Comparison of ENCODE assay signal across 30 cellular contexts in the genomic region with DNA sequence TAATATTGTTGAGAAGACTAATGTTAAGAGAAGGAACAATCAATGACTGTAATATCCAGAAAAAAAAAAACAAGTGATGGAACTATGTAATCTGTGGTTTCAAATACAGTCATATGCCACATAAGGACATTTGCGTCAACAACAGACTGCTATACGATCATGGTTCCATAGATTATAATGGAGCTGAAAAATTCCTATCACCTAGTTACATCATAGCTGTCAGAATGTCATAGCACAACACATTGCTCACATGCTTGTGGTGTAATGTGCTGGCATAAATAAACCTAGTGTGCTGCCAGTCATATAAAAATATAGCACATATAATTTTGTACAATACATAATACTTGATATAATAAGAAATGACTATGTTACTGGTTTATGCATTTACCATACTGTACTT.
"Had no signal": no experiment of that assay in that cellular context is flagged by ENCODE, and none has a peak within 500 bp of the region (broad histone marks: within the 10 kb centered on the region; RNA-seq: fewer than 3 reads in every experiment).

No MANE protein-coding gene starts in this region.

- H3K4me1 ChIP-seq: ascending aorta had no signal

- H3K9me3 ChIP-seq: ascending aorta had no signal

- H3K4me3 ChIP-seq: ascending aorta, cardiac muscle cell had no signal

- H3K36me3 ChIP-seq: ascending aorta, cardiac muscle cell, WERI-Rb-1 had no signal

- H3K27me3 ChIP-seq: ascending aorta, cardiac muscle cell had no signal

- H3K27ac ChIP-seq: ascending aorta, cardiac muscle cell, WERI-Rb-1 had no signal

- DNase-seq: activated CD4-positive, alpha-beta memory T cell treated with anti-CD3 and anti-CD28 coated beads for 36 hours; activated CD4-positive, alpha-beta T cell treated with anti-CD3 and anti-CD28 coated beads for 1 hour; activated CD4-positive, alpha-beta T cell treated with anti-CD3 and anti-CD28 coated beads for 36 hours; activated CD4-positive, alpha-beta T cell treated with anti-CD3 and anti-CD28 coated beads for 48 hours; activated CD4-positive, alpha-beta T cell treated with anti-CD3 and anti-CD28 coated beads, Interleukin-2, amount 10 ng/mL, durations not matched to agents 7 days and 5 days; activated CD4-positive, alpha-beta T cell treated with anti-CD3 and anti-CD28 coated beads, Interleukin-2, amount 50 U/mL, for 4 hours; activated CD4-positive, CD25-positive, alpha-beta regulatory T cell; activated CD8-positive, alpha-beta memory T cell treated with anti-CD3 and anti-CD28 coated beads for 24 hours; activated CD8-positive, alpha-beta memory T cell treated with anti-CD3 and anti-CD28 coated beads, Interleukin-2, amount 10 ng/mL, durations not matched to agents 7 days and 5 days; activated CD8-positive, alpha-beta memory T cell treated with anti-CD3 and anti-CD28 coated beads, Interleukin-2, amount 50 U/mL, for 48 hours; activated CD8-positive, alpha-beta T cell treated with anti-CD3 and anti-CD28 coated beads, Interleukin-2, amount 10 ng/mL, durations not matched to agents 7 days and 5 days; activated effector memory CD4-positive, alpha-beta T cell treated with Interleukin-2 at 50 U/mL for 16 hours; activated gamma-delta T cell; activated naive CD4-positive, alpha-beta T cell treated with anti-CD3 and anti-CD28 coated beads, Interleukin-2, amount 10 ng/mL, durations not matched to agents 7 days and 5 days; activated naive CD4-positive, alpha-beta T cell treated with Interleukin-2 at 50 U/mL for 16 hours; activated naive CD8-positive, alpha-beta T cell treated with anti-CD3 and anti-CD28 coated beads, Interleukin-2, amount 10 ng/mL, durations not matched to agents 7 days and 5 days; activated naive CD8-positive, alpha-beta T cell treated with anti-CD3 and anti-CD28 coated beads, Interleukin-2, amount 50 U/mL, for 24 hours; activated T-cell treated with anti-CD3 and anti-CD28 coated beads, Interleukin-2, amount 50 U/mL, for 24 hours; activated T-cell treated with anti-CD3 and anti-CD28 coated beads, Interleukin-2, amount 50 U/mL, for 48 hours; amygdala; anterior cingulate cortex; caudate nucleus; cerebellar nuclear complex; SW 1271; T-helper 1 cell; T-helper 2 cell; T-helper 9 cell; WERI-Rb-1 had no signal
